In genomic region chrX:129768586-129769466, GRCh38 we compare ENCODE assay signal across 14 cellular contexts. TPM values are rescaled to one million over a fixed set of nuclear protein-coding genes. Genes with fewer than 3 reads are reported as not detected.
DNase-seq lines count a peak whose midpoint lies in the region; ATAC-seq and TF ChIP-seq lines count a peak whose summit lies in the region.
"Had no signal": no experiment of that assay in that cellular context is flagged by ENCODE, and none has a peak within 500 bp of the region (broad histone marks: within the 10 kb centered on the region; RNA-seq: fewer than 3 reads in every experiment).

No MANE protein-coding gene starts in this region.

- H3K9me3 ChIP-seq in T-helper 17 cell (ENCODE audit: control insufficient read depth, low read length, poor library complexity, severe bottlenecking) (no peaks in the 10 kb centered on the region), aorta (ENCODE audit: control insufficient read depth, low read length) (no peaks in the 10 kb centered on the region), A673 (ENCODE audit: low read depth, low read length, poor library complexity, severe bottlenecking) (no peaks in the 10 kb centered on the region)

- H3K4me1 Mint-ChIP-seq in stimulated activated naive CD8-positive, alpha-beta T cell treated with anti-CD3 and anti-CD28 coated beads, Interleukin-15, Interleukin-2, amounts not matched to agents 100 ng/mL and 50 ng/mL, for 24 hours (ENCODE audit: low read depth): peaks cover 64% of the 10 kb centered on the region
- peaks cover 24% of the 10 kb centered on the region for H3K4me1 Mint-ChIP-seq in T-helper 17 cell
- H3K4me1 Mint-ChIP-seq: mesothelial cell of epicardium had no signal

- no TSS peak for BruUV-seq in A673 (replicated peaks; lab: Mats Ljungman, UMichigan)

- intact Hi-C loops in aorta (cut with DNase I): no loop called here
- intact Hi-C loops in sciatic nerve (cut with DNase I): no loop called here
- intact Hi-C loops in A673 (cut with micrococcal nuclease; ENCODE audit: unreplicated experiment): no loop called here

- H3K36me3 Mint-ChIP-seq in stimulated activated naive CD8-positive, alpha-beta T cell treated with anti-CD3 and anti-CD28 coated beads, Interleukin-15, Interleukin-2, amounts not matched to agents 100 ng/mL and 50 ng/mL, for 24 hours (ENCODE audit: low read depth): no peaks in the 10 kb centered on the region
- no peaks in the 10 kb centered on the region for H3K36me3 Mint-ChIP-seq in T-helper 17 cell (ENCODE audit: low read depth)

- no peak for TF ChIP-seq CTCF in A673 (conservative IDR thresholded peaks at IDR 0.05; ENCODE audit: low read depth, low read length)

- H3K27ac ChIP-seq in aorta (ENCODE audit: low read depth in 1 of 2, low read length in 2 of 2) (no peak overlapping the region), A673 (ENCODE audit: low read depth, low read length, poor library complexity, severe bottlenecking) (no peak overlapping the region)

- H3K4me3 ChIP-seq in aorta (ENCODE audit: low read length in 2 of 2) (no peak overlapping the region), A673 (ENCODE audit: low read depth, low read length, poor library complexity, severe bottlenecking) (no peak overlapping the region)

- ATAC-seq in stimulated activated naive CD8-positive, alpha-beta T cell treated with anti-CD3 and anti-CD28 coated beads, Interleukin-15, Interleukin-2, amounts not matched to agents 100 U/mL and 50 U/mL, for 24 hours: no peak
- ATAC-seq in T-helper 17 cell (no peak), aorta (ENCODE audit: low FRiP score) (peak; percentile 35), sciatic nerve (no peak)
- ATAC-seq: SK-N-SH treated with all-trans-retinoic acid at 6 μM for 48 hours had no signal

- H3K27me3 Mint-ChIP-seq in stimulated activated naive CD8-positive, alpha-beta T cell treated with anti-CD3 and anti-CD28 coated beads, Interleukin-15, Interleukin-2, amounts not matched to agents 100 ng/mL and 50 ng/mL, for 24 hours: no peaks in the 10 kb centered on the region
- no peaks in the 10 kb centered on the region for H3K27me3 Mint-ChIP-seq in T-helper 17 cell

- peak overlapping the region; percentile 81 for H3K27ac Mint-ChIP-seq in stimulated activated naive CD8-positive, alpha-beta T cell treated with anti-CD3 and anti-CD28 coated beads, Interleukin-15, Interleukin-2, amounts not matched to agents 100 ng/mL and 50 ng/mL, for 24 hours
- peak overlapping the region; percentile 98 for H3K27ac Mint-ChIP-seq in T-helper 17 cell
- H3K27ac Mint-ChIP-seq: mesothelial cell of epicardium had no signal

- CTCF ChIA-PET in A673 (lab: Charles Lee): no interaction called here

- no peaks in the 10 kb centered on the region for H3K36me3 ChIP-seq in aorta (ENCODE audit: control insufficient read depth in 1 of 2, insufficient read depth in 2 of 2, low read length in 1 of 2)
- H3K36me3 ChIP-seq in A673 (ENCODE audit: insufficient read depth, low read length, poor library complexity, severe bottlenecking): no peaks in the 10 kb centered on the region

- H3K9me3 Mint-ChIP-seq in stimulated activated naive CD8-positive, alpha-beta T cell treated with anti-CD3 and anti-CD28 coated beads, Interleukin-15, Interleukin-2, amounts not matched to agents 100 ng/mL and 50 ng/mL, for 24 hours: no peaks in the 10 kb centered on the region

- DNase-seq in stimulated activated naive CD8-positive, alpha-beta T cell treated with anti-CD3 and anti-CD28 coated beads, Interleukin-15, Interleukin-2, amounts not matched to agents 100 U/mL and 50 U/mL, for 24 hours: no peak
- DNase-seq in T-helper 17 cell (no peak), fibroblast of peridontal ligament (ENCODE audit: extremely low read depth) (peak; percentile 16), aorta (no peak), sciatic nerve (ENCODE audit: low spot score) (no peak), activated gamma-delta T cell (lab: John Stamatoyannopoulos, UW) (no peak), A673 (ENCODE audit: low spot score) (no peak)
- DNase-seq: cortex of kidney, foreskin melanocyte, H9 had no signal

- 79 to 86% methylated on average over 8 of the region's 8 CpGs for WGBS in aorta, 2 donors

- POLR2A ChIA-PET in A673 (lab: Charles Lee; ENCODE audit: low non-redundant PET): no interaction called here

- no peaks in the 10 kb centered on the region for H3K27me3 ChIP-seq in aorta (ENCODE audit: control insufficient read depth in 1 of 2, insufficient read depth in 2 of 2, low read length in 1 of 2)
- H3K27me3 ChIP-seq in A673 (replicated peaks; ENCODE audit: insufficient read depth, low read depth, low read length, poor library complexity): no peaks in the 10 kb centered on the region

- H3K4me3 Mint-ChIP-seq in stimulated activated naive CD8-positive, alpha-beta T cell treated with anti-CD3 and anti-CD28 coated beads, Interleukin-15, Interleukin-2, amounts not matched to agents 100 ng/mL and 50 ng/mL, for 24 hours: peak overlapping the region; percentile 41
- H3K4me3 Mint-ChIP-seq in T-helper 17 cell: peak overlapping the region; percentile 60
- H3K4me3 Mint-ChIP-seq: H9, mesothelial cell of epicardium had no signal

- H3K4me1 ChIP-seq in aorta (ENCODE audit: control insufficient read depth in 1 of 2, insufficient read depth in 2 of 2, low read length in 2 of 2) (no peaks in the 10 kb centered on the region), A673 (ENCODE audit: insufficient read depth, low read length, poor library complexity, severe bottlenecking) (no peaks in the 10 kb centered on the region)

RNA-seq across cellular contexts. Expression of gene SASH3, which starts 10.9 kb away (rescaled TPM):
- total RNA-seq in T-helper 17 cell (100 to 1,000 TPM; 114 to 116 TPM), aorta (10 to 100 TPM; 12.7 to 16.1 TPM), sciatic nerve (8.6 TPM), A673 (2021) (not detected in 2 replicates)
- polyA plus RNA-seq in aorta: 1 to 10 TPM in 1 of 2 donors, under 1 TPM in 1; 0.90 to 8.4 TPM
- total RNA-seq: H9, HT1080, mesothelial cell of epicardium had no signal

RNA-seq across cellular contexts. Expression of gene XPNPEP2, which starts 30.0 kb away (rescaled TPM):
- total RNA-seq in T-helper 17 cell: under 1 TPM; 0.25 to 0.83 TPM
- 10 to 100 TPM in 1 of 2 donors, 1 to 10 TPM in 1; 3.3 to 24.8 TPM for total RNA-seq in aorta
- 1 to 10 TPM in 1 of 2 donors, under 1 TPM in 1; 0.26 to 5.5 TPM for polyA plus RNA-seq in aorta
- 6.6 TPM for total RNA-seq in sciatic nerve
- total RNA-seq in A673 (2021): not detected in 2 replicates
- total RNA-seq: HT1080 had no signal

Comparison
In these comparisons a context has a peak if more than half of its experiments do, and no peak if none do; other contexts are left out.
1. RNA of gene SASH3, which starts 10.9 kb away (total RNA-seq): 114 to 116 TPM in T-helper 17 cell; 12.7 to 16.1 TPM in aorta, 8.6 TPM in sciatic nerve (single experiment) and not detected in A673; every median in the first group is over 4 times any median in the second.